Comparison of ENCODE assay signal across 8 cellular contexts in genomic region chr20:62795023-62795761, GRCh38. TPM values are rescaled to one million over a fixed set of nuclear protein-coding genes. Genes with fewer than 3 reads are reported as not detected.
A peak's percentile ranks its signal among the peaks of the same experiment; 100 is the strongest.
DNase-seq lines count a peak whose midpoint lies in the region; ATAC-seq and TF ChIP-seq lines count a peak whose summit lies in the region.

No MANE protein-coding gene starts in this region.

- peak; percentile 13 to 28 for ATAC-seq in activated naive CD4-positive, alpha-beta T cell treated with anti-CD3 and anti-CD28 coated beads, Interleukin-2, amount 50 U/mL, for 72 hours
- peak in 3 of 8 donors; percentile 3 to 12 (median 4) for ATAC-seq in heart right ventricle
- ATAC-seq in HG03432 (IDR thresholded peaks at IDR 0.05; ENCODE audit: unreplicated experiment) = no peak
- ATAC-seq in GM19463 (IDR thresholded peaks at IDR 0.05; ENCODE audit: unreplicated experiment) = no peak

- 0 to 1% methylated on average over 68 of the region's 68 CpGs for WGBS in heart right ventricle, 2 donors

- peaks cover 0 to 14% of the 10 kb centered on the region in 2 donors for H3K36me3 Mint-ChIP-seq in activated naive CD4-positive, alpha-beta T cell treated with anti-CD3 and anti-CD28 coated beads, Interleukin-2, amount 50 U/mL, for 72 hours

- no peaks in the 10 kb centered on the region for H3K79me2 ChIP-seq in KMS-11 (ENCODE audit: insufficient read depth, low read depth)

- no peaks in the 10 kb centered on the region for H3K9me3 Mint-ChIP-seq in activated naive CD4-positive, alpha-beta T cell treated with anti-CD3 and anti-CD28 coated beads, Interleukin-2, amount 50 U/mL, for 72 hours

- no peaks in the 10 kb centered on the region for H3K9me3 ChIP-seq in heart right ventricle

- H3K27ac ChIP-seq in KMS-11 (peak overlapping the region; percentile 59), heart right ventricle (peak overlapping the region; percentile 70 to 96 (median 91))

- H3K4me2 ChIP-seq in KMS-11 = peak overlapping the region; percentile 97

- H3K27ac Mint-ChIP-seq in activated naive CD4-positive, alpha-beta T cell treated with anti-CD3 and anti-CD28 coated beads, Interleukin-2, amount 50 U/mL, for 72 hours = peak overlapping the region; percentile 91 to 97

- H3K36me3 ChIP-seq in KMS-11 (ENCODE audit: insufficient read depth) = peaks cover 7% of the 10 kb centered on the region; the same call in 1 of the 2 replicates
- H3K36me3 ChIP-seq in heart right ventricle = peaks cover 0 to 32% (median 3%) of the 10 kb centered on the region in 9 donors

- H3K4me3 ChIP-seq in KMS-11 (IDR thresholded peaks at IDR 0.05; ENCODE audit: insufficient read depth, low read depth, low read length) (no peak overlapping the region), heart right ventricle (peak overlapping the region; percentile 14 to 97 (median 69))

- H2AFZ ChIP-seq in KMS-11 (ENCODE audit: low read depth) = peak overlapping the region; percentile 90

- DNase-seq in DMS 273 (lab: John Stamatoyannopoulos, UW; ENCODE audit: unreplicated experiment) (peak; percentile 89), SK-N-DZ (ENCODE audit: low spot score) (peak; percentile 89), heart right ventricle (peak in 1 of 2 donors; percentile 52), retina (peak; percentile 88)
- DNase-seq in activated naive CD4-positive, alpha-beta T cell treated with anti-CD3 and anti-CD28 coated beads, Interleukin-2, amount 50 U/mL, for 72 hours (ENCODE audit: low spot score in 2 of 2) = peak; percentile 76 to 77

- H3K27me3 ChIP-seq in KMS-11 (ENCODE audit: insufficient read depth, low read depth) (peaks cover 14% of the 10 kb centered on the region), heart right ventricle (no peaks in the 10 kb centered on the region)

- no peak for TF ChIP-seq CTCF in KMS-11 (conservative IDR thresholded peaks at IDR 0.05; ENCODE audit: low read depth, low read length)
- TF ChIP-seq CTCF in heart right ventricle (IDR thresholded peaks at IDR 0.05) = no peak

- peak overlapping the region; percentile 82 for H3K9ac ChIP-seq in KMS-11

- no peaks in the 10 kb centered on the region for H4K20me1 ChIP-seq in KMS-11 (ENCODE audit: insufficient read depth)

- H3K4me1 ChIP-seq in KMS-11 (ENCODE audit: low read depth, poor library complexity, severe bottlenecking) = peaks cover 28% of the 10 kb centered on the region
- H3K4me1 ChIP-seq in heart right ventricle = peaks cover 6 to 50% (median 38%) of the 10 kb centered on the region in 9 donors

- intact Hi-C loops in heart right ventricle (cut with DNase I) = loop anchor here in 3 of 10 donors (5.0 to 10.0 kb wide), 3 partner anchors 290 to 653 kb away; partner anchors contain the start of genes CABLES2 (in 2 of the 3), PSMA7 (in 1 of the 3) and SS18L1 (in 1 of the 3)

RNA-seq across cellular contexts. Expression of gene MRGBP, which starts 1.1 kb away (rescaled TPM):
- polyA plus RNA-seq in SK-N-DZ (2014; cell fraction: cytosol; rRNA removed) = 32.5 and 36.2 TPM in 2 replicates
- polyA plus RNA-seq in SK-N-DZ (2014; cell fraction: nucleus; rRNA removed) = 38.2 and 42.4 TPM in 2 replicates
- 10 to 100 TPM; 13.5 to 19.4 TPM for total RNA-seq in activated naive CD4-positive, alpha-beta T cell treated with anti-CD3 and anti-CD28 coated beads, Interleukin-2, amount 50 U/mL, for 72 hours
- 1 to 10 TPM; 6.8 to 10.0 (median 8.1) TPM for total RNA-seq in heart right ventricle
- 10 to 100 TPM in 1 of 2 donors, 1 to 10 TPM in 1; 6.5 to 10.8 TPM for polyA plus RNA-seq in heart right ventricle

RNA-seq across cellular contexts. Expression of gene OGFR, which starts 9.4 kb away (rescaled TPM):
- 26.0 and 50.0 TPM in 2 replicates for polyA plus RNA-seq in SK-N-DZ (2014; cell fraction: cytosol; rRNA removed)
- 40.1 and 56.7 TPM in 2 replicates for polyA plus RNA-seq in SK-N-DZ (2014; cell fraction: nucleus; rRNA removed)
- total RNA-seq in activated naive CD4-positive, alpha-beta T cell treated with anti-CD3 and anti-CD28 coated beads, Interleukin-2, amount 50 U/mL, for 72 hours = 10 to 100 TPM; 32.9 to 51.6 TPM
- total RNA-seq in heart right ventricle = 10 to 100 TPM; 13.0 to 37.5 (median 16.8) TPM
- 10 to 100 TPM; 17.7 to 34.5 TPM for polyA plus RNA-seq in heart right ventricle

RNA-seq across cellular contexts. Expression of gene COL9A3, which starts 21.7 kb away (rescaled TPM):
- 0.80 and 4.1 TPM in 2 replicates for polyA plus RNA-seq in SK-N-DZ (2014; cell fraction: cytosol; rRNA removed)
- 27.0 and 28.9 TPM in 2 replicates for polyA plus RNA-seq in SK-N-DZ (2014; cell fraction: nucleus; rRNA removed)
- not detected for total RNA-seq in activated naive CD4-positive, alpha-beta T cell treated with anti-CD3 and anti-CD28 coated beads, Interleukin-2, amount 50 U/mL, for 72 hours
- total RNA-seq in heart right ventricle = 1 to 10 TPM in 8 of 10 donors, under 1 TPM in 2; 0.45 to 3.6 (median 1.8) TPM
- 10 to 100 TPM in 1 of 2 donors, 1 to 10 TPM in 1; 4.5 to 15.2 TPM for polyA plus RNA-seq in heart right ventricle

Comparison
In these comparisons a context has a peak if more than half of its experiments do, and no peak if none do; other contexts are left out.
1. ATAC-seq: peak in activated naive CD4-positive, alpha-beta T cell treated with anti-CD3 and anti-CD28 coated beads, Interleukin-2, amount 50 U/mL, for 72 hours (2 of 2); none in HG03432 (single experiment) and GM19463 (single experiment).